Comparison of ENCODE assay signal across 21 cellular contexts in the genomic region with DNA sequence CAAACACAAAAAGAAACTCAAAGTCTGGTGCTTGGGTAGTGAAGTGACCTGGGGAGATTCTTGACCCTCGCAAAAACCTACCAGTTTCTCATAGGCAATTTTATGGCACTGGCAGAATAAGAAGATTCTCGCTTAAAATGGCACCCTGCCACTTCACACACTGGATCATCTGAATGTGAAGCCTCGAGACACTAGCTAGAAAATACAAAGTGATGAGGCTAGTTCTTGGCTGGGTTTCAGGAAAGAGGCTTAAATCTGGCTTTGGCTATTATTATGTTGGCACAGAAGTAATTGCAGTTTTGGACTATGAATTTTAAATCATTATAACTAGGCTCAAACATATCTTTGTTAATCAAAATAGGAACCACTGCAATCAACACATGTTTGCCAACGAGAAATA.
"Had no signal": no experiment of that assay in that cellular context is flagged by ENCODE, and none has a peak within 500 bp of the region (broad histone marks: within the 10 kb centered on the region; RNA-seq: fewer than 3 reads in every experiment).

No MANE protein-coding gene starts in this region.

- H3K4me3 ChIP-seq: left ventricle myocardium inferior, lung, ovary, right atrium auricular region, right lobe of liver, skin epidermis, stomach, thoracic aorta, tibial artery, upper lobe of right lung had no signal

- H3K9me3 ChIP-seq: left ventricle myocardium inferior, ovary, right atrium auricular region, right lobe of liver, stomach, thoracic aorta, tibial artery, upper lobe of right lung had no signal

- H3K4me1 ChIP-seq: left ventricle myocardium inferior, right atrium auricular region, right lobe of liver, stomach, tibial artery, upper lobe of right lung had no signal

- H3K27me3 ChIP-seq: ovary, right atrium auricular region, right lobe of liver, stomach, tibial artery, upper lobe of right lung had no signal

- H3K36me3 ChIP-seq: left ventricle myocardium inferior, ovary, right atrium auricular region, right lobe of liver, stomach, thoracic aorta, tibial artery, upper lobe of right lung had no signal

- DNase-seq: islet precursor cell; left ventricle myocardium inferior; mesendoderm; naive thymus-derived CD4-positive, alpha-beta T cell; ovary; right lobe of liver; stimulated activated CD4-positive, alpha-beta T cell treated with anti-CD3 and anti-CD28 coated beads, Interleukin-12 subunit alpha, Interleukin-12 subunit beta, amount 100 ng/mL, for 4 hours; stimulated activated CD4-positive, alpha-beta T cell treated with anti-CD3 and anti-CD28 coated beads, Interleukin-15, amount 100 ng/mL, for 24 hours; stimulated activated CD4-positive, alpha-beta T cell treated with anti-CD3 and anti-CD28 coated beads, Interleukin-2, amount 100 ng/mL, for 24 hours; stimulated activated CD4-positive, alpha-beta T cell treated with anti-CD3 and anti-CD28 coated beads, Interleukin-4, amount 100 ng/mL, for 1 hour; stimulated activated naive B cell treated with anti-CD40 and anti-IgM and Interleukin-4, amounts not matched to agents 10 μg/mL and 1 μg/mL and 100 μg/mL, for 72 hours; stimulated activated naive CD8-positive, alpha-beta T cell treated with anti-CD3 and anti-CD28 coated beads, Interleukin-15, Interleukin-2, amounts not matched to agents 100 U/mL and 50 U/mL, for 24 hours; stomach; tibial artery; trophoblast cell; upper lobe of right lung had no signal

- H3K27ac ChIP-seq: left ventricle myocardium inferior, ovary, right atrium auricular region, right lobe of liver, skin epidermis, stomach, thoracic aorta, tibial artery, upper lobe of right lung had no signal

- ATAC-seq: naive thymus-derived CD4-positive, alpha-beta T cell; natural killer cell treated with Interleukin-12 subunit alpha and Interleukin-12 subunit beta and Interleukin-15 and Interleukin-18, amount 100 ng/mL, for 72 hours; right lobe of liver; stimulated activated naive B cell treated with anti-CD40 and anti-IgM and Interleukin-4, amounts not matched to agents 10 μg/mL and 1 μg/mL and 100 μg/mL, for 72 hours; stimulated activated naive CD8-positive, alpha-beta T cell treated with anti-CD3 and anti-CD28 coated beads, Interleukin-15, Interleukin-2, amounts not matched to agents 100 U/mL and 50 U/mL, for 24 hours; upper lobe of right lung had no signal
